28 cellular contexts compared by ENCODE assay signal in the genomic region with DNA sequence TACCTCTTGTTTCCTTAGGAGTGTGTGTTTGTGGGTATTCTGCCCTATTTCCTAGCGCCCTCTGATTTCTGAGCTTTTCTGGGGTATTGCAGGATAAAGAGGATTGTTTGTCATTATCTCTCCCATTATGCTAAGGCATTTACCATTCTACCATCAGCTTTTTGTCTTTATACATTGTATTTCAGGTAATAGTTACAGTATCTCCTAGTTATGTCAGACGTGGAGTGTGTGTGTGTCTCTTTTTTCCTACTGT. TPM values are rescaled to one million over a fixed set of nuclear protein-coding genes. Genes with fewer than 3 reads are reported as not detected.
A peak's percentile ranks its signal among the peaks of the same experiment; 100 is the strongest.
DNase-seq lines count a peak whose midpoint lies in the region; ATAC-seq and TF ChIP-seq lines count a peak whose summit lies in the region.
"Had no signal": no experiment of that assay in that cellular context is flagged by ENCODE, and none has a peak within 500 bp of the region (broad histone marks: within the 10 kb centered on the region; RNA-seq: fewer than 3 reads in every experiment).

No MANE protein-coding gene starts in this region.

- H3K27ac ChIP-seq in CD4-positive, CD25-positive, alpha-beta regulatory T cell (ENCODE audit: insufficient read depth, low read length, poor library complexity, severe bottlenecking) = no peak overlapping the region
- peak overlapping the region in 2 of 8 donors; percentile 6 to 98 for H3K27ac ChIP-seq in spleen
- H3K27ac ChIP-seq: coronary artery, psoas muscle, thoracic aorta had no signal

- H3K36me3 ChIP-seq in CD4-positive, CD25-positive, alpha-beta regulatory T cell (ENCODE audit: control insufficient read depth, insufficient read depth, low read length) = peaks cover 18% of the 10 kb centered on the region
- H3K36me3 ChIP-seq in H7 (replicated peaks; ENCODE audit: control insufficient read depth, insufficient read depth, low read length) (no peaks in the 10 kb centered on the region), spleen (peaks cover 0 to 30% (median 5%) of the 10 kb centered on the region in 6 donors)
- H3K36me3 ChIP-seq: thoracic aorta had no signal

- no peak for DNase-seq in CD4-positive, CD25-positive, alpha-beta regulatory T cell
- DNase-seq in H7 (peak; percentile 44), spleen (no peak)
- no peak for DNase-seq in naive thymus-derived CD8-positive, alpha-beta T cell
- DNase-seq in stimulated activated CD4-positive, alpha-beta T cell treated with anti-CD3 and anti-CD28 coated beads, Interleukin-2, amount 100 ng/mL, for 24 hours = no peak
- DNase-seq: activated CD4-positive, alpha-beta T cell treated with anti-CD3 and anti-CD28 coated beads, Interleukin-2, amount 10 ng/mL, durations not matched to agents 7 days and 5 days; anterior cingulate cortex; CD8-positive, alpha-beta T cell; effector memory CD4-positive, alpha-beta T cell; foreskin fibroblast; head of caudate nucleus; Karpas-422; NCI-H1694; NCI-H510A treated with DMSO at 0.1 percent for 48 hours; NK-92 treated with Interleukin-12 subunit alpha and Interleukin-12 subunit beta, amount 100 ng/mL, for 24 hours; psoas muscle; SHP77; stimulated activated CD4-positive, alpha-beta T cell treated with anti-CD3 and anti-CD28 coated beads, Interleukin-15, amount 100 ng/mL, for 24 hours; stimulated activated naive CD8-positive, alpha-beta T cell treated with anti-CD3 and anti-CD28 coated beads, Interleukin-15, Interleukin-2, amounts not matched to agents 100 U/mL and 50 U/mL, for 24 hours; T-helper 9 cell had no signal

- WGBS in spleen, 5 donors = 74 to 93% (median 80%) methylated on average over 2 of the region's 2 CpGs

- TF ChIP-seq POLR2A in spleen (IDR thresholded peaks at IDR 0.05) = no peak

- peaks cover 67% of the 10 kb centered on the region for H3K4me1 ChIP-seq in CD4-positive, CD25-positive, alpha-beta regulatory T cell (ENCODE audit: control insufficient read depth, insufficient read depth, low read length, poor library complexity, severe bottlenecking)
- H3K4me1 ChIP-seq in spleen = peaks cover 35 to 99% (median 61%) of the 10 kb centered on the region in 6 donors

- H3K36me3 Mint-ChIP-seq in CD4-positive, CD25-positive, alpha-beta regulatory T cell = peaks cover 9% of the 10 kb centered on the region
- H3K36me3 Mint-ChIP-seq in activated T-helper 17 cell treated with anti-CD3 and anti-CD28 coated beads, Interleukin-2, amount 50 U/mL, for 72 hours (ENCODE audit: low read depth) = peaks cover 42% of the 10 kb centered on the region
- peaks cover 0 to 50% (median 9%) of the 10 kb centered on the region in 3 donors for H3K36me3 Mint-ChIP-seq in naive thymus-derived CD8-positive, alpha-beta T cell

- no peak for ATAC-seq in CD4-positive, CD25-positive, alpha-beta regulatory T cell (ENCODE audit: low read depth in 2 of 2)
- ATAC-seq in activated T-helper 17 cell treated with anti-CD3 and anti-CD28 coated beads, Interleukin-2, amount 50 U/mL, for 72 hours (replicated peaks) = no peak
- no peak for ATAC-seq in naive thymus-derived CD8-positive, alpha-beta T cell
- no peak for ATAC-seq in HG02678 (IDR thresholded peaks at IDR 0.05; ENCODE audit: unreplicated experiment)
- ATAC-seq: CD8-positive, alpha-beta T cell; Panc1; stimulated activated naive CD8-positive, alpha-beta T cell treated with anti-CD3 and anti-CD28 coated beads, Interleukin-15, Interleukin-2, amounts not matched to agents 100 U/mL and 50 U/mL, for 24 hours had no signal

- H3K4me3 Mint-ChIP-seq in CD4-positive, CD25-positive, alpha-beta regulatory T cell = peak overlapping the region; percentile 9 to 61 (median 40)
- H3K4me3 Mint-ChIP-seq in activated T-helper 17 cell treated with anti-CD3 and anti-CD28 coated beads, Interleukin-2, amount 50 U/mL, for 72 hours = peak overlapping the region; percentile 30
- peak overlapping the region in 8 of 10 donors; percentile 36 to 61 (median 46) for H3K4me3 Mint-ChIP-seq in naive thymus-derived CD8-positive, alpha-beta T cell
- H3K4me3 Mint-ChIP-seq: activated CD4-positive, alpha-beta T cell treated with anti-CD3 and anti-CD28 coated beads, Interleukin-2, amount 10 ng/mL, durations not matched to agents 7 days and 5 days; activated naive CD4-positive, alpha-beta T cell treated with anti-CD3 and anti-CD28 coated beads, Interleukin-2, amount 50 U/mL, for 24 hours; CD8-positive, alpha-beta T cell had no signal

- TF ChIP-seq CTCF in spleen (IDR thresholded peaks at IDR 0.05 in 8 of 11, conservative IDR thresholded peaks at IDR 0.05 in 3 of 11) = no peak

- H3K4me3 ChIP-seq in CD4-positive, CD25-positive, alpha-beta regulatory T cell (ENCODE audit: low read depth, low read length) = peak overlapping the region; percentile 9
- no peak overlapping the region for H3K4me3 ChIP-seq in H7 (ENCODE audit: insufficient read depth, low read depth, low read length)
- no peak overlapping the region for H3K4me3 ChIP-seq in spleen
- H3K4me3 ChIP-seq: coronary artery, lung, psoas muscle, thoracic aorta had no signal

- peaks cover 0 to 3% (median 0%) of the 10 kb centered on the region in 7 donors for H3K9me3 Mint-ChIP-seq in CD4-positive, CD25-positive, alpha-beta regulatory T cell
- H3K9me3 Mint-ChIP-seq in activated T-helper 17 cell treated with anti-CD3 and anti-CD28 coated beads, Interleukin-2, amount 50 U/mL, for 72 hours = no peaks in the 10 kb centered on the region
- no peaks in the 10 kb centered on the region for H3K9me3 Mint-ChIP-seq in naive thymus-derived CD8-positive, alpha-beta T cell
- H3K9me3 Mint-ChIP-seq: activated CD4-positive, alpha-beta T cell treated with anti-CD3 and anti-CD28 coated beads, Interleukin-2, amount 10 ng/mL, durations not matched to agents 7 days and 5 days; activated naive CD4-positive, alpha-beta T cell treated with anti-CD3 and anti-CD28 coated beads, Interleukin-2, amount 50 U/mL, for 24 hours; activated T-helper 2 cell treated with anti-CD3 and anti-CD28 coated beads, Interferon-gamma antibody, Interleukin-2, Interleukin-4, amounts not matched to agents 10 μg/mL and 5 μg/mL and 100 μg/mL, durations not matched to agents 14 hours and 24 hours and 36 hours; CD8-positive, alpha-beta T cell had no signal

- POLR2A ChIA-PET in naive thymus-derived CD8-positive, alpha-beta T cell (lab: Charles Lee) = no interaction called here

- intact Hi-C loops in spleen (cut with DNase I; ENCODE audit: low total_unique reads) = no loop called here

- no peaks in the 10 kb centered on the region for H3K27me3 Mint-ChIP-seq in CD4-positive, CD25-positive, alpha-beta regulatory T cell
- H3K27me3 Mint-ChIP-seq in activated T-helper 17 cell treated with anti-CD3 and anti-CD28 coated beads, Interleukin-2, amount 50 U/mL, for 72 hours = no peaks in the 10 kb centered on the region
- H3K27me3 Mint-ChIP-seq in naive thymus-derived CD8-positive, alpha-beta T cell = no peaks in the 10 kb centered on the region
- H3K27me3 Mint-ChIP-seq: activated CD4-positive, alpha-beta T cell treated with anti-CD3 and anti-CD28 coated beads, Interleukin-2, amount 10 ng/mL, durations not matched to agents 7 days and 5 days; activated naive CD4-positive, alpha-beta T cell treated with anti-CD3 and anti-CD28 coated beads, Interleukin-2, amount 50 U/mL, for 24 hours had no signal

- no peaks in the 10 kb centered on the region for H3K9me3 ChIP-seq in CD4-positive, CD25-positive, alpha-beta regulatory T cell (ENCODE audit: control insufficient read depth in 2 of 2, low read length in 2 of 2)
- no peaks in the 10 kb centered on the region for H3K9me3 ChIP-seq in spleen
- H3K9me3 ChIP-seq: psoas muscle, thoracic aorta had no signal

- H3K4me1 Mint-ChIP-seq in CD4-positive, CD25-positive, alpha-beta regulatory T cell = peaks cover 23 to 87% (median 62%) of the 10 kb centered on the region in 4 donors
- H3K4me1 Mint-ChIP-seq in activated T-helper 17 cell treated with anti-CD3 and anti-CD28 coated beads, Interleukin-2, amount 50 U/mL, for 72 hours = peaks cover 28% of the 10 kb centered on the region
- peaks cover 20 to 73% (median 61%) of the 10 kb centered on the region in 4 donors for H3K4me1 Mint-ChIP-seq in naive thymus-derived CD8-positive, alpha-beta T cell

- peak overlapping the region in 1 of 3 donors; percentile 6 for H3K27ac Mint-ChIP-seq in CD4-positive, CD25-positive, alpha-beta regulatory T cell
- H3K27ac Mint-ChIP-seq in activated T-helper 17 cell treated with anti-CD3 and anti-CD28 coated beads, Interleukin-2, amount 50 U/mL, for 72 hours = peak overlapping the region; percentile 32
- H3K27ac Mint-ChIP-seq in naive thymus-derived CD8-positive, alpha-beta T cell = peak overlapping the region in 3 of 10 donors; percentile 11 to 47 (median 41)
- H3K27ac Mint-ChIP-seq: activated CD4-positive, alpha-beta T cell treated with anti-CD3 and anti-CD28 coated beads, Interleukin-2, amount 10 ng/mL, durations not matched to agents 7 days and 5 days; activated naive CD4-positive, alpha-beta T cell treated with anti-CD3 and anti-CD28 coated beads, Interleukin-2, amount 50 U/mL, for 24 hours; activated T-helper 2 cell treated with anti-CD3 and anti-CD28 coated beads, Interferon-gamma antibody, Interleukin-2, Interleukin-4, amounts not matched to agents 10 μg/mL and 5 μg/mL and 100 μg/mL, durations not matched to agents 14 hours and 24 hours and 36 hours; CD8-positive, alpha-beta T cell had no signal

- no peaks in the 10 kb centered on the region for H3K27me3 ChIP-seq in CD4-positive, CD25-positive, alpha-beta regulatory T cell (ENCODE audit: control insufficient read depth, insufficient read depth, low read length)
- H3K27me3 ChIP-seq in H7 (ENCODE audit: control insufficient read depth, insufficient read depth, low read length) = no peaks in the 10 kb centered on the region
- H3K27me3 ChIP-seq in spleen (replicated peaks in 1 of 7) = no peaks in the 10 kb centered on the region

RNA-seq across cellular contexts. Expression of a gene that starts 6.9 kb away (rescaled TPM):
- total RNA-seq in CD4-positive, CD25-positive, alpha-beta regulatory T cell = 31.8 TPM
- polyA plus RNA-seq in CD4-positive, CD25-positive, alpha-beta regulatory T cell = 1 to 10 TPM; 7.3 to 9.8 (median 8.0) TPM
- total RNA-seq in H7 (2014; rRNA removed; shearing (Covaris generic)) = 12.6 and 12.8 TPM in 2 replicates
- total RNA-seq in activated T-helper 17 cell treated with anti-CD3 and anti-CD28 coated beads, Interleukin-2, amount 50 U/mL, for 72 hours = 10 to 100 TPM; 15.1 to 21.6 TPM
- total RNA-seq in naive thymus-derived CD8-positive, alpha-beta T cell = 10 to 100 TPM; 44.2 to 47.9 TPM
- polyA plus RNA-seq in naive thymus-derived CD8-positive, alpha-beta T cell = 1 to 10 TPM; 5.9 to 8.2 (median 6.2) TPM
- 10 to 100 TPM; 25.5 to 32.5 (median 29.0) TPM for total RNA-seq in spleen
- 10 to 100 TPM in 1 of 3 donors, 1 to 10 TPM in 2; 9.4 to 12.3 (median 9.6) TPM for polyA plus RNA-seq in spleen
